ENCODE assay signal across 9 cellular contexts in the genomic region with DNA sequence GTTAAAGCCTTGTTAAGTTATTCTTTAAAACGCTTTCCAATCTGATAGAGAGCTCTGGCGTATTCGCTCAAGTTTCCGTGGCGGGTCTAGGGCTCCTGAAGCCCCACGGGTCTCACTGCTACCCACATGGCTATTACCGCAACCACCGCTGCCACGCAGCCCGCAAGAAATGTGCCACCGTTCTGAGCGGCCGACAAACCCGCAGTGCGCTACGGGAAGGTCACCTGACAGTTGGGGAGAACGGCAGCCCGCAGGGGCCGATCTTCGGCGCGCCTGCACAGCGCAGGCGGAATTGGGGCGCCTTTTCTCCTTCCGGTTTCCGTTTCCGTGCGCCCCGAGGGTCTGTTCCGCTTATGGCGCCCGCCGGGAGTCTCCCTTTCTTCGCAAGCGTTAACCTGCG.
DNase-seq lines count a peak whose midpoint lies in the region; ATAC-seq, FAIRE-seq and TF ChIP-seq lines count a peak whose summit lies in the region.
"Had no signal": no experiment of that assay in that cellular context is flagged by ENCODE, and none has a peak within 500 bp of the region (broad histone marks: within the 10 kb centered on the region; RNA-seq: fewer than 3 reads in every experiment).

No MANE protein-coding gene starts in this region.

- no peaks in the 10 kb centered on the region for H3K9me3 ChIP-seq in right lobe of liver

- no peaks in the 10 kb centered on the region for H3K36me3 ChIP-seq in right lobe of liver

- peak overlapping the region in 2 of 3 donors; percentile 11 to 46 for H3K4me3 ChIP-seq in right lobe of liver

- H3K27ac ChIP-seq in right lobe of liver = no peak overlapping the region

- WGBS in right lobe of liver (ENCODE audit: insufficient coverage, low coverage, low lambda C conversion rate, missing lambda C conversion rate) = 19% methylated on average over 25 of the region's 37 CpGs

- H3K27me3 ChIP-seq in right lobe of liver = no peaks in the 10 kb centered on the region

- no peak for TF ChIP-seq POLR2A in right lobe of liver (IDR thresholded peaks at IDR 0.05)

- intact Hi-C loops in right lobe of liver (cut with DNase I) = no loop called here

- ATAC-seq in right lobe of liver (peak in 3 of 4 donors; percentile 52 to 59 (median 54)), HG03045 (IDR thresholded peaks at IDR 0.05; ENCODE audit: unreplicated experiment) (no peak), HG03469 (IDR thresholded peaks at IDR 0.05; ENCODE audit: unreplicated experiment) (no peak)

- no peak for FAIRE-seq in urothelium cell line (lab: Jason Lieb, UNC)

- H3K4me1 ChIP-seq in right lobe of liver = no peaks in the 10 kb centered on the region

- DNase-seq in activated gamma-delta T cell (lab: John Stamatoyannopoulos, UW) (peak; percentile 7), activated gamma-delta T cell treated with Interleukin-2 at 50 U/mL for 16 hours (no peak), cerebellar cortex (ENCODE audit: low spot score) (peak; percentile 52), right lobe of liver (peak in 2 of 3 donors; percentile 20 to 46), urothelium cell line (ENCODE audit: low spot score) (peak; percentile 82), DMS 273 treated with DMSO at 0.1 percent for 48 hours (lab: John Stamatoyannopoulos, UW) (no peak)
- DNase-seq: stimulated activated naive CD4-positive, alpha-beta T cell had no signal

- no peak for TF ChIP-seq CTCF in right lobe of liver (IDR thresholded peaks at IDR 0.05)

Comparison
In these comparisons a context has a peak if more than half of its experiments do, and no peak if none do; other contexts are left out.
1. DNase-seq: peak in activated gamma-delta T cell (single experiment), cerebellar cortex (single experiment), right lobe of liver (2 of 3) and urothelium cell line (single experiment); none in activated gamma-delta T cell treated with Interleukin-2 at 50 U/mL for 16 hours (single experiment) and DMS 273 treated with DMSO at 0.1 percent for 48 hours (single experiment).
2. ATAC-seq: peak in right lobe of liver (3 of 4); none in HG03045 (single experiment) and HG03469 (single experiment).